Comparison of ENCODE assay signal across 12 cellular contexts in the genomic region with DNA sequence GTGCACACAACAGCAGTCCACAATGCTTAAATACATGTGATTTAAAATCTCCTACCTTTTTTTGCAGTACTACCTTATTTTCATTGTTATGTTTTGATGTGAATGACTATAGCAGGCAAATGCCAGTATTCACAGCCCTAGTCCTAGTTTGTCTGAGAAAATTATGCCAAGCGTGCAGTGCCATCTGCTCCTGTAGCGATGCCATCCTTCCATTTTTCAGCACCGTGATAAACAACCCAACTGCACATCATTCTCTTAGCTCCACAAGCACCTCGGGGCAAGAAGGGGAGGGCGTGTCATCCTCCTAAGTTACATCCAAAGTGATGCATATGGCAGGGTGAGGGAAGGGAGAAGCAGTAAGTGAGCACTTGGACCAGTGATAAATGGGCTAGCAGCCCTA.
DNase-seq lines count a peak whose midpoint lies in the region; ATAC-seq and TF ChIP-seq lines count a peak whose summit lies in the region.
"Had no signal": no experiment of that assay in that cellular context is flagged by ENCODE, and none has a peak within 500 bp of the region (broad histone marks: within the 10 kb centered on the region; RNA-seq: fewer than 3 reads in every experiment).

No MANE protein-coding gene starts in this region.

- TF ChIP-seq CTCF in BE2C (IDR thresholded peaks at IDR 0.05; ENCODE audit: low read depth, low read length), result no peak

- no peak for ATAC-seq in stimulated activated naive CD8-positive, alpha-beta T cell treated with anti-CD3 and anti-CD28 coated beads, Interleukin-15, Interleukin-2, amounts not matched to agents 100 U/mL and 50 U/mL, for 24 hours

- no peak overlapping the region for H3K4me3 ChIP-seq in BE2C (ENCODE audit: low read depth, low read length)

- no peaks in the 10 kb centered on the region for H3K9me3 ChIP-seq in BE2C

- H3K36me3 ChIP-seq in BE2C, result no peaks in the 10 kb centered on the region

- H3K4me1 ChIP-seq in BE2C, result no peaks in the 10 kb centered on the region

- no peaks in the 10 kb centered on the region for H3K27me3 ChIP-seq in BE2C

- peak; percentile 37 for DNase-seq in DMS 273 treated with DMSO at 0.1 percent for 48 hours (lab: John Stamatoyannopoulos, UW)
- DNase-seq in NCI-H2171 treated with DMSO at 0.1 percent for 48 hours (lab: John Stamatoyannopoulos, UW), result peak; percentile 94
- peak; percentile 97 for DNase-seq in cerebellar cortex (ENCODE audit: low spot score)
- peak; percentile 49 for DNase-seq in superior temporal gyrus (ENCODE audit: extremely low spot score)
- no peak for DNase-seq in BE2C
- no peak for DNase-seq in NAMALWA (ENCODE audit: low spot score)
- DNase-seq in stimulated activated naive CD8-positive, alpha-beta T cell treated with anti-CD3 and anti-CD28 coated beads, Interleukin-15, Interleukin-2, amounts not matched to agents 100 U/mL and 50 U/mL, for 24 hours, result no peak
- DNase-seq: ACHN; CD4-positive, alpha-beta memory T cell; GOT3; H9; IMR-90 had no signal

Comparison
In these comparisons a context has a peak if more than half of its experiments do, and no peak if none do; other contexts are left out.
1. DNase-seq: peak in DMS 273 treated with DMSO at 0.1 percent for 48 hours (single experiment), NCI-H2171 treated with DMSO at 0.1 percent for 48 hours (single experiment), cerebellar cortex (single experiment) and superior temporal gyrus (single experiment); none in BE2C (single experiment), NAMALWA (single experiment) and stimulated activated naive CD8-positive, alpha-beta T cell treated with anti-CD3 and anti-CD28 coated beads, Interleukin-15, Interleukin-2, amounts not matched to agents 100 U/mL and 50 U/mL, for 24 hours (single experiment).